ENCODE assay signal across 8 cellular contexts in the genomic region with DNA sequence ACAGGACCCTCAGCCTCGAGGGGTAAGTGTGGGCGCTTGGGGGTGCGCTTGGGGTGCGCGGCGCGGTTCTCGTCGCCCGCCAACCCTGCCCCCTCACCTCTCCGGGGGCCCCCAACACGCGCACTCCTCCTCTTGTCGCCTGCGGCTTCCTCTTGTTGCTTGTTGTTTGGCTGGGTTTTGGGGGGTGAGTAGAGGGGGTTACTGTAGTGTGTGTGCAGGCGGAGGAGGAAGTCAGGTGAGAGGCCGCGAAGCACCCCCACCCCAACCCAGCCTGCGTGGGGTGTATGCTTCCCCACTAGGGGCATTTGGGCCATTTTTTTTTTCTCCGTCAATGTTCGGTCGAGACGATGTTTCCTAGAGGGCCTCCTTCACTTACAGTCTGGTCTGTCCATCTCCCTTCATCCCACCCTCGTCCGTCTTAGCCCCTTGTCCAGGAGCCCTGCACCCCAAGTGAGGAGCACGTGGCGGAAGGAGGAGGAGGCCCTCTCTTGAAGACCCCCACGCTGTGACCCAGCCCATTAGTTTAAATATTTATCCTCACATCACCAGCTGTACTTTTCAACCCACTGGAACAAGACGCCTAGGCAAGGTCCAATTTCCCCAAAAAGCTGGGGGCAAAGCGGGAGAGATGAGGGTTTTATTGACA. TPM values are rescaled to one million over a fixed set of nuclear protein-coding genes. Genes with fewer than 3 reads are reported as not detected.
DNase-seq lines count a peak whose midpoint lies in the region; ATAC-seq and TF ChIP-seq lines count a peak whose summit lies in the region.

No MANE protein-coding gene starts in this region.

- DNase-seq in GF-D8 (lab: John Stamatoyannopoulos, UW) = peak; percentile 15
- DNase-seq in activated naive CD8-positive, alpha-beta T cell treated with anti-CD3 and anti-CD28 coated beads for 36 hours = peak; percentile 75
- no peak for DNase-seq in left lobe of liver (ENCODE audit: low spot score)
- DNase-seq in stimulated activated CD4-positive, alpha-beta T cell treated with anti-CD3 and anti-CD28 coated beads, Interleukin-4, amount 100 ng/mL, for 4 hours = peak; percentile 56 to 73
- DNase-seq in NCI-H2081 treated with DMSO at 0.1 percent for 48 hours (lab: John Stamatoyannopoulos, UW) = no peak
- no peak for DNase-seq in NCI-H2196 (lab: John Stamatoyannopoulos, UW; ENCODE audit: unreplicated experiment)

- TF ChIP-seq CTCF in SU-DHL-6 (IDR thresholded peaks at IDR 0.05; ENCODE audit: insufficient read depth, low read length, poor library complexity, severe bottlenecking) = no peak

- no peaks in the 10 kb centered on the region for H4K20me1 ChIP-seq in SU-DHL-6 (ENCODE audit: low read depth, low read length)

- no peaks in the 10 kb centered on the region for H3K79me2 ChIP-seq in SU-DHL-6 (ENCODE audit: insufficient read depth, low read length)

- H3K4me3 ChIP-seq in SU-DHL-6 (ENCODE audit: insufficient read depth, low read length, poor library complexity, severe bottlenecking) = no peak overlapping the region

- peak overlapping the region; percentile 97 for H3K4me3 Mint-ChIP-seq in activated naive CD8-positive, alpha-beta T cell treated with anti-CD3 and anti-CD28 coated beads for 36 hours

- H3K27me3 ChIP-seq in SU-DHL-6 (ENCODE audit: low read length) = no peaks in the 10 kb centered on the region

- peaks cover 15% of the 10 kb centered on the region for H3K9me3 Mint-ChIP-seq in activated naive CD8-positive, alpha-beta T cell treated with anti-CD3 and anti-CD28 coated beads for 36 hours

- H3K36me3 ChIP-seq in SU-DHL-6 (ENCODE audit: low read length) = no peaks in the 10 kb centered on the region

- no peak overlapping the region for H3K9ac ChIP-seq in SU-DHL-6 (ENCODE audit: low read length)

- peaks cover 4% of the 10 kb centered on the region; the same call in 1 of the 2 replicates for H3K9me3 ChIP-seq in SU-DHL-6 (ENCODE audit: insufficient read depth, low read length)

- H3K9me2 ChIP-seq in SU-DHL-6 (replicated peaks; ENCODE audit: insufficient read depth, low read length) = no peaks in the 10 kb centered on the region

- H3K4me1 Mint-ChIP-seq in activated naive CD8-positive, alpha-beta T cell treated with anti-CD3 and anti-CD28 coated beads for 36 hours = peaks cover 39% of the 10 kb centered on the region

- H3K27ac Mint-ChIP-seq in activated naive CD8-positive, alpha-beta T cell treated with anti-CD3 and anti-CD28 coated beads for 36 hours = peak overlapping the region; percentile 99

- no peak overlapping the region for H3K27ac ChIP-seq in SU-DHL-6 (ENCODE audit: low read depth, low read length)

- no peak overlapping the region for H2AFZ ChIP-seq in SU-DHL-6 (ENCODE audit: low read depth, low read length, severe bottlenecking)

- peaks cover 50% of the 10 kb centered on the region for H3K36me3 Mint-ChIP-seq in activated naive CD8-positive, alpha-beta T cell treated with anti-CD3 and anti-CD28 coated beads for 36 hours

- ATAC-seq in HG02623 (IDR thresholded peaks at IDR 0.05; ENCODE audit: unreplicated experiment) = peak; percentile 19
- ATAC-seq in left lobe of liver = peak; percentile 3

- H3F3A ChIP-seq in SU-DHL-6 (ENCODE audit: insufficient read depth) = no peaks in the 10 kb centered on the region

- peak overlapping the region; percentile 46 for H3K4me2 ChIP-seq in SU-DHL-6 (ENCODE audit: low read depth, low read length, poor library complexity, severe bottlenecking)

- no peaks in the 10 kb centered on the region for H3K27me3 Mint-ChIP-seq in activated naive CD8-positive, alpha-beta T cell treated with anti-CD3 and anti-CD28 coated beads for 36 hours

RNA-seq across cellular contexts. Expression of a gene that starts 20.4 kb away (rescaled TPM):
- total RNA-seq in activated naive CD8-positive, alpha-beta T cell treated with anti-CD3 and anti-CD28 coated beads for 36 hours = 10 to 100 TPM; 92.0 to 94.8 TPM
- 12.0 TPM for total RNA-seq in left lobe of liver

Comparison
In these comparisons a context has a peak if more than half of its experiments do, and no peak if none do; other contexts are left out.
1. DNase-seq: peak in GF-D8 (single experiment), activated naive CD8-positive, alpha-beta T cell treated with anti-CD3 and anti-CD28 coated beads for 36 hours (single experiment) and stimulated activated CD4-positive, alpha-beta T cell treated with anti-CD3 and anti-CD28 coated beads, Interleukin-4, amount 100 ng/mL, for 4 hours (2 of 2); none in left lobe of liver (single experiment), NCI-H2081 treated with DMSO at 0.1 percent for 48 hours (single experiment) and NCI-H2196 (single experiment).